1 cellular context compared by ENCODE assay signal in genomic region chr7:143158617-143159016, GRCh38. TPM values are rescaled to one million over a fixed set of nuclear protein-coding genes. Genes with fewer than 3 reads are reported as not detected.
"Had no signal": no experiment of that assay in that cellular context is flagged by ENCODE, and none has a peak within 500 bp of the region (broad histone marks: within the 10 kb centered on the region; RNA-seq: fewer than 3 reads in every experiment).

No MANE protein-coding gene starts in this region.

RNA-seq across cellular contexts. Expression of gene TAS2R39, which starts 24.6 kb away (rescaled TPM):
- polyA plus RNA-seq: GM12878 had no signal

RNA-seq across cellular contexts. Expression of gene PIP, which starts 26.7 kb away (rescaled TPM):
- polyA plus RNA-seq: GM12878 had no signal
